In the genomic region with DNA sequence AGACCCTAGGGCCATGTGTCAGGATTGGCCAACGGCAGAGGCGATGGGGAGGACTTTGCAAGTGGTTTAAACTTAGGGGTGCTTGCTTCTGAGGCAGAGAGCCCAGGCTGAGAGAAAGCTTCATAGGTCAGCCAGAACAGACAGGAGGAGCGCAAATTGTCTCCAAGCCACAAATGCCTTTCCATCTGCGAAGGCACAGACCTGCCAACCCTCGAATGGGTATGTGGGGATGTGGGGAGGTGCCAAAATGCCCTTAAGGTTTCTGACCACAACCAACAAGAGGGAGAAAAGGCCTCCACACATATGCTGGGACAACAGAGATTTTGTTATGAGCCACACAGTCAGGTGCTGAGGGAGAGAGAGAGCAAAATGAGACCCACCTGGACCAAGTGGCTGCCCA, we compare ENCODE assay signal across 16 cellular contexts.
A peak's percentile ranks its signal among the peaks of the same experiment; 100 is the strongest.
DNase-seq lines count a peak whose midpoint lies in the region; ATAC-seq, FAIRE-seq and TF ChIP-seq lines count a peak whose summit lies in the region.
"Had no signal": no experiment of that assay in that cellular context is flagged by ENCODE, and none has a peak within 500 bp of the region (broad histone marks: within the 10 kb centered on the region; RNA-seq: fewer than 3 reads in every experiment).

No MANE protein-coding gene starts in this region.

- peaks cover 14% of the 10 kb centered on the region for H3K4me1 ChIP-seq in psoas muscle

- intact Hi-C loops in psoas muscle (cut with DNase I): no loop called here

- H3K4me3 Mint-ChIP-seq in activated naive CD8-positive, alpha-beta T cell treated with anti-CD3 and anti-CD28 coated beads for 36 hours: no peak overlapping the region
- H3K4me3 Mint-ChIP-seq: B cell; CD4-positive, alpha-beta memory T cell had no signal

- no peaks in the 10 kb centered on the region for H3K36me3 Mint-ChIP-seq in activated naive CD8-positive, alpha-beta T cell treated with anti-CD3 and anti-CD28 coated beads for 36 hours
- H3K36me3 Mint-ChIP-seq: CD4-positive, alpha-beta memory T cell had no signal

- 52 to 79% (median 69%) methylated on average over 5 of the region's 5 CpGs for WGBS in psoas muscle, 3 donors

- H3K27me3 Mint-ChIP-seq in activated naive CD8-positive, alpha-beta T cell treated with anti-CD3 and anti-CD28 coated beads for 36 hours: peaks cover 7% of the 10 kb centered on the region

- H3K27ac Mint-ChIP-seq in activated naive CD8-positive, alpha-beta T cell treated with anti-CD3 and anti-CD28 coated beads for 36 hours: no peak overlapping the region
- H3K27ac Mint-ChIP-seq: B cell; CD4-positive, alpha-beta memory T cell had no signal

- no peaks in the 10 kb centered on the region for H3K36me3 ChIP-seq in psoas muscle (ENCODE audit: insufficient read depth in 1 of 2, low read depth in 1 of 2)

- FAIRE-seq in HTR-8/SVneo (lab: Jason Lieb, UNC): peak; percentile 26
- FAIRE-seq: A204.1, G401.6, GM12891 had no signal

- no peaks in the 10 kb centered on the region for H3K9me3 ChIP-seq in psoas muscle

- H3K27ac ChIP-seq in psoas muscle: peak overlapping the region; percentile 36
- H3K27ac ChIP-seq: HL-60 had no signal

- no peaks in the 10 kb centered on the region for H3K9me3 Mint-ChIP-seq in activated naive CD8-positive, alpha-beta T cell treated with anti-CD3 and anti-CD28 coated beads for 36 hours

- H3K4me1 Mint-ChIP-seq in activated naive CD8-positive, alpha-beta T cell treated with anti-CD3 and anti-CD28 coated beads for 36 hours: no peaks in the 10 kb centered on the region
- H3K4me1 Mint-ChIP-seq: B cell; CD4-positive, alpha-beta memory T cell had no signal

- DNase-seq in HTR-8/SVneo (ENCODE audit: insufficient read length, low spot score) (no peak), RPMI7951 (ENCODE audit: low read depth) (peak; percentile 85), cerebellum (ENCODE audit: low spot score) (peak; percentile 86), psoas muscle (no peak), NCI-H2029 (lab: John Stamatoyannopoulos, UW) (no peak), NCI-H1694 (lab: John Stamatoyannopoulos, UW) (no peak), CD1c-positive myeloid dendritic cell (ENCODE audit: extremely low spot score) (no peak)
- no peak for DNase-seq in activated naive CD8-positive, alpha-beta T cell treated with anti-CD3 and anti-CD28 coated beads for 36 hours
- DNase-seq: CD4-positive, alpha-beta memory T cell; DMS79; HCEC 1CT had no signal

- ATAC-seq in psoas muscle: peak in 3 of 4 donors; percentile 19 to 53 (median 34)

- no peaks in the 10 kb centered on the region for H3K27me3 ChIP-seq in psoas muscle (ENCODE audit: insufficient read depth in 3 of 3, low read length in 2 of 3)

- TF ChIP-seq CTCF in psoas muscle (IDR thresholded peaks at IDR 0.05): no peak

- H3K4me3 ChIP-seq in psoas muscle: no peak overlapping the region

Comparison
In these comparisons a context has a peak if more than half of its experiments do, and no peak if none do; other contexts are left out.
1. DNase-seq: peak in RPMI7951 (single experiment) and cerebellum (single experiment); none in HTR-8/SVneo (single experiment), psoas muscle (0 of 2), activated naive CD8-positive, alpha-beta T cell treated with anti-CD3 and anti-CD28 coated beads for 36 hours (single experiment), NCI-H2029 (single experiment), NCI-H1694 (single experiment) and CD1c-positive myeloid dendritic cell (single experiment).